In the genomic region with DNA sequence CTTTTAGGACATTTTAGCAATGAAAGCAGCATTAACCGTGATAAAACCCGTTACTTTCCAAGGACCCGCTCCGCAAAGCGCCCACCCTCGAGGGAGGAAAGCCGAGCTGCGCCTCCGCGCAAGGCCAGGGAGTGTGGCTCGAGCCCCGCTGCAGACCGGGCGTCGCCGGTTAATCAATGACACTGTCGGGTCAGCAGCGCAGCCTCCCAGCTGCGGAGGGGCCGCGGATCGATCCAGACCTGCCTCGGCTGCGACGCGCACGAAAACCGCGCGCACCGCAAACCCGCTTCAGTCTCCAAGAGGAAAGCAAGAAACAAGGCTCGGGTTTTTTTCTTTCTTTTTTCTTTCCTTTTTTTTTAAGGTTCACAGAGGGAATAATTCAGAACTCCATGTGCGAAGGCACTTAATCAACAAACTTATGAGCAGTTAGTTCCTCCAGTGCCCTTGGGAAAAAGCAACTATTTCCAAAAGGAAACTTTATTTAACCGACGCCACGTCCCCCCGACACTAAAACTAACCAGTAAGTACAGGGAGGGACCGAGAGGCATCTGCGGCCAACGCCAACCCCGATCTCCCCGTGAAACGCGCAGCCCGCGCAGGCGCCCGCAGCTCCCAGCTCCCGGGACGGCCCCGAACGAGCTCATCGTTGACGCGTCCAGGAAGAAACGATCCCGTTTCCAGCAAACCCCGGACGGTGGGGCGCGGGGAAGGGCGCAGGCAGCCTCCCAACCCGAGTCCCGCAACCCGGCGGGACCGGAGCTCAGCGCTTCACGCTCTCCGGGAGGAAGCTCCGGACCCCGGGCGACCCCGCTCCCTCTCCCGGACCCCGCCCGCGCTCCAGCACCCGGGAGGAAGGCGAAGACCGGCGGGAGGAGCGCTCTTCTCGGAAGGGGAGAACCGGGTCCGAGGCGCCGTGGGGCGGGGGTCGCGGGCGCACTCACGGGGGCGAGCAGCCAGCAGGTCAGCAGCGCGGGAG, we compare ENCODE assay signal across 9 cellular contexts. TPM values are rescaled to one million over a fixed set of nuclear protein-coding genes. Genes with fewer than 3 reads are reported as not detected.
DNase-seq lines count a peak whose midpoint lies in the region; ATAC-seq lines count a peak whose summit lies in the region.
"Had no signal": no experiment of that assay in that cellular context is flagged by ENCODE, and none has a peak within 500 bp of the region (broad histone marks: within the 10 kb centered on the region; RNA-seq: fewer than 3 reads in every experiment).

No MANE protein-coding gene starts in this region.

- H3K27me3 Mint-ChIP-seq in activated naive CD8-positive, alpha-beta T cell = peaks cover 12% of the 10 kb centered on the region
- peaks cover 4 to 24% (median 12%) of the 10 kb centered on the region in 3 donors for H3K27me3 Mint-ChIP-seq in immature natural killer cell (ENCODE audit: low read depth in 3 of 3)

- H3K9me3 Mint-ChIP-seq in activated naive CD8-positive, alpha-beta T cell (ENCODE audit: low read depth) = no peaks in the 10 kb centered on the region
- H3K9me3 Mint-ChIP-seq in immature natural killer cell = no peaks in the 10 kb centered on the region

- H3K4me1 Mint-ChIP-seq in activated naive CD8-positive, alpha-beta T cell (ENCODE audit: low read depth) = peaks cover 3% of the 10 kb centered on the region
- peaks cover 16 to 17% of the 10 kb centered on the region in 2 donors for H3K4me1 Mint-ChIP-seq in immature natural killer cell

- H3K36me3 Mint-ChIP-seq in activated naive CD8-positive, alpha-beta T cell = no peaks in the 10 kb centered on the region
- peaks cover 0 to 8% (median 0%) of the 10 kb centered on the region in 3 donors for H3K36me3 Mint-ChIP-seq in immature natural killer cell

- H3K36me3 ChIP-seq in MG63 = no peaks in the 10 kb centered on the region

- H3K4me3 Mint-ChIP-seq in activated naive CD8-positive, alpha-beta T cell = peak overlapping the region; percentile 77
- peak overlapping the region; percentile 79 to 85 (median 83) for H3K4me3 Mint-ChIP-seq in immature natural killer cell

- DNase-seq in MG63 (peak; percentile 15), immature natural killer cell (peak; percentile 17 to 28 (median 20)), C1 segment of cervical spinal cord (lab: John Stamatoyannopoulos, UW) (no peak), NCI-H128 (lab: John Stamatoyannopoulos, UW; ENCODE audit: unreplicated experiment) (no peak), NCI-H1930 (lab: John Stamatoyannopoulos, UW) (no peak)
- DNase-seq in stimulated activated CD4-positive, alpha-beta T cell treated with anti-CD3 and anti-CD28 coated beads, TNF-alpha, amount 100 ng/mL, for 48 hours (ENCODE audit: low read depth in 3 of 3) = peak in 2 of 3 donors; percentile 5

- H3K27ac Mint-ChIP-seq in activated naive CD8-positive, alpha-beta T cell = no peak overlapping the region
- peak overlapping the region in 4 of 6 donors; percentile 19 to 75 (median 36) for H3K27ac Mint-ChIP-seq in immature natural killer cell

- H3K27me3 ChIP-seq in MG63 = peaks cover 21% of the 10 kb centered on the region

- H3K9me3 ChIP-seq in MG63 = no peaks in the 10 kb centered on the region

- ATAC-seq in GM21723 (IDR thresholded peaks at IDR 0.05; ENCODE audit: unreplicated experiment) = no peak

- peak overlapping the region; percentile 13; the same call in 1 of the 2 replicates for H3K4me3 ChIP-seq in MG63

RNA-seq across cellular contexts. Expression of gene VIPR2, which starts 0.6 kb away (rescaled TPM):
- not detected in 2 replicates for total RNA-seq in MG63 (2014; rRNA removed; shearing (Covaris generic); ENCODE audit: low replicate concordance)
- 1 to 10 TPM in 2 of 3 donors, under 1 TPM in 1; 0.41 to 5.2 (median 2.4) TPM for polyA plus RNA-seq in immature natural killer cell
- total RNA-seq: pulmonary artery endothelial cell had no signal

Comparison
In these comparisons a context has a peak if more than half of its experiments do, and no peak if none do; other contexts are left out.
1. DNase-seq: peak in MG63 (single experiment), immature natural killer cell (3 of 3) and stimulated activated CD4-positive, alpha-beta T cell treated with anti-CD3 and anti-CD28 coated beads, TNF-alpha, amount 100 ng/mL, for 48 hours (2 of 3); none in C1 segment of cervical spinal cord (0 of 14), NCI-H128 (single experiment) and NCI-H1930 (0 of 2).